In genomic region chr1:29532285-29532684, GRCh38 we compare ENCODE assay signal across 23 cellular contexts.
"Had no signal": no experiment of that assay in that cellular context is flagged by ENCODE, and none has a peak within 500 bp of the region (broad histone marks: within the 10 kb centered on the region; RNA-seq: fewer than 3 reads in every experiment).

No MANE protein-coding gene starts in this region.

- DNase-seq: activated CD4-positive, alpha-beta T cell treated with anti-CD3 and anti-CD28 coated beads, Interleukin-2, amount 50 U/mL, for 1 hour; activated CD4-positive, CD25-positive, alpha-beta regulatory T cell treated with anti-CD3 and anti-CD28 coated beads, Interleukin-2, amount 50 U/mL, for 72 hours; activated CD8-positive, alpha-beta T cell treated with anti-CD3 and anti-CD28 coated beads for 36 hours; activated gamma-delta T cell treated with Interleukin-2 at 50 U/mL for 16 hours; activated naive CD4-positive, alpha-beta T cell treated with anti-CD3 and anti-CD28 coated beads, Interleukin-2, amount 50 U/mL, for 16 hours; activated T-cell treated with anti-CD3 and anti-CD28 coated beads, Interleukin-2, amount 50 U/mL, for 1 hour; amniotic stem cell; brain microvascular endothelial cell; effector CD4-positive, alpha-beta T cell; left ventricle myocardium superior; mammary epithelial cell; small intestine; stimulated activated CD4-positive, alpha-beta T cell treated with anti-CD3 and anti-CD28 coated beads, Interleukin-1b, Interleukin-23, amount 100 ng/mL, for 48 hours; stimulated activated CD4-positive, alpha-beta T cell treated with anti-CD3 and anti-CD28 coated beads, Interleukin-4, amount 100 ng/mL, for 4 hours; stimulated activated naive B cell treated with anti-CD40 and anti-IgM and Interleukin-4, amounts not matched to agents 10 μg/mL and 1 μg/mL and 100 μg/mL, for 72 hours; T-helper 17 cell had no signal

- H3K4me1 Mint-ChIP-seq: mesothelial cell of epicardium; naive thymus-derived CD8-positive, alpha-beta T cell; stimulated activated naive B cell treated with anti-CD40 and anti-IgM and Interleukin-4, amounts not matched to agents 10 μg/mL and 1 μg/mL and 100 μg/mL, for 72 hours; T-helper 17 cell had no signal

- H3K27ac Mint-ChIP-seq: activated CD8-positive, alpha-beta T cell treated with anti-CD3 and anti-CD28 coated beads for 36 hours; activated T-helper 1 cell treated with anti-CD3 and anti-CD28 coated beads, Interleukin-12 subunit alpha, Interleukin-12 subunit beta, Interleukin-2, Interleukin-4 antibody, amounts not matched to agents 30 ng/mL and 10 ng/mL and 1 ng/mL, durations not matched to agents 14 hours and 24 hours and 36 hours; dendritic cell treated with granulocyte-macrophage colony-stimulating factor and Interleukin-4, amounts not matched to agents 40 ng/mL and 50 ng/mL, for 4 days; mesothelial cell of epicardium; naive thymus-derived CD8-positive, alpha-beta T cell; stimulated activated naive B cell treated with anti-CD40 and anti-IgM and Interleukin-4, amounts not matched to agents 10 μg/mL and 1 μg/mL and 100 μg/mL, for 72 hours; T-helper 17 cell had no signal

- H3K36me3 Mint-ChIP-seq: mesothelial cell of epicardium had no signal

- H3K4me3 Mint-ChIP-seq: activated CD8-positive, alpha-beta T cell treated with anti-CD3 and anti-CD28 coated beads for 36 hours; activated T-helper 1 cell treated with anti-CD3 and anti-CD28 coated beads, Interleukin-12 subunit alpha, Interleukin-12 subunit beta, Interleukin-2, Interleukin-4 antibody, amounts not matched to agents 30 ng/mL and 10 ng/mL and 1 ng/mL, durations not matched to agents 14 hours and 24 hours and 36 hours; dendritic cell treated with granulocyte-macrophage colony-stimulating factor and Interleukin-4, amounts not matched to agents 40 ng/mL and 50 ng/mL, for 4 days; mesothelial cell of epicardium; naive thymus-derived CD8-positive, alpha-beta T cell; stimulated activated naive B cell treated with anti-CD40 and anti-IgM and Interleukin-4, amounts not matched to agents 10 μg/mL and 1 μg/mL and 100 μg/mL, for 72 hours; T-helper 17 cell had no signal

- H3K4me1 ChIP-seq: right lobe of liver, tibial nerve had no signal

- H3K9me3 ChIP-seq: right lobe of liver had no signal

- H3K27ac ChIP-seq: brain microvascular endothelial cell, right lobe of liver, tibial nerve had no signal

- H3K27me3 Mint-ChIP-seq: dendritic cell treated with granulocyte-macrophage colony-stimulating factor and Interleukin-4, amounts not matched to agents 40 ng/mL and 50 ng/mL, for 4 days had no signal

- H3K4me3 ChIP-seq: right lobe of liver, tibial nerve had no signal

- ATAC-seq: activated CD8-positive, alpha-beta T cell treated with anti-CD3 and anti-CD28 coated beads for 36 hours; left ventricle myocardium superior; naive thymus-derived CD8-positive, alpha-beta T cell; right lobe of liver; SK-N-SH treated with all-trans-retinoic acid at 6 μM for 48 hours; stimulated activated naive B cell treated with anti-CD40 and anti-IgM and Interleukin-4, amounts not matched to agents 10 μg/mL and 1 μg/mL and 100 μg/mL, for 72 hours; T-helper 17 cell had no signal

- H3K36me3 ChIP-seq: brain microvascular endothelial cell, right lobe of liver, tibial nerve had no signal

- H3K27me3 ChIP-seq: brain microvascular endothelial cell, right lobe of liver, tibial nerve had no signal
